Comparison of ENCODE assay signal across 1 cellular context in genomic region chr5:179805070-179805528, GRCh38.
TF ChIP-seq lines count a peak whose summit lies in the region.

No MANE protein-coding gene starts in this region.

TF ChIP-seq in HepG2, 621 proteins besides CTCF, POLR2A, EP300 and RAD21 (continued from another document):
- TF ChIP-seq ZNF687 (CRISPR knock-in tag; IDR thresholded peaks at IDR 0.05): peak; percentile 83
- no peak for TF ChIP-seq HNF4G (IDR thresholded peaks at IDR 0.05; ENCODE audit: borderline replicate concordance, low read depth, low read length)
- 0 out of 2 replicates have a peak, but pooled peaks have one; percentile 46 for TF ChIP-seq HNF4G (CRISPR knock-in tag; IDR thresholded peaks at IDR 0.05; ENCODE audit: borderline replicate concordance, low read depth)
- TF ChIP-seq ZNF18 (CRISPR knock-in tag; IDR thresholded peaks at IDR 0.05; ENCODE audit: insufficient replicate concordance): no peak
- TF ChIP-seq SOX6 (IDR thresholded peaks at IDR 0.05): no peak
- TF ChIP-seq SOX6 (CRISPR knock-in tag; IDR thresholded peaks at IDR 0.05): 0 out of 2 replicates have a peak, but pooled peaks have one; percentile 20
- TF ChIP-seq HIC2 (CRISPR knock-in tag; IDR thresholded peaks at IDR 0.05; ENCODE audit: low read depth): peak; percentile 87
- TF ChIP-seq MYC (CRISPR knock-in tag; IDR thresholded peaks at IDR 0.05; ENCODE audit: borderline replicate concordance): peak; percentile 41; the same call in 1 of the 2 replicates
- peak; percentile 25 for TF ChIP-seq HNRNPLL (IDR thresholded peaks at IDR 0.05; ENCODE audit: low read depth, low read length, poor library complexity, severe bottlenecking)
- TF ChIP-seq HNF4A (CRISPR knock-in tag; IDR thresholded peaks at IDR 0.05): peak; percentile 28; the same call in 1 of the 2 replicates
- TF ChIP-seq ZNF280B (CRISPR knock-in tag; IDR thresholded peaks at IDR 0.05; ENCODE audit: borderline replicate concordance): peak; percentile 11; the same call in 1 of the 2 replicates
- TF ChIP-seq TIGD3 (CRISPR knock-in tag; IDR thresholded peaks at IDR 0.05; ENCODE audit: borderline replicate concordance): 0 out of 2 replicates have a peak, but pooled peaks have one; percentile 25
- no peak for TF ChIP-seq THAP8 (CRISPR knock-in tag; IDR thresholded peaks at IDR 0.05; ENCODE audit: borderline replicate concordance)
- no peak for TF ChIP-seq TP53 (CRISPR knock-in tag; conservative IDR thresholded peaks at IDR 0.05)
- TF ChIP-seq HNRNPL (IDR thresholded peaks at IDR 0.05; ENCODE audit: low read depth, low read length): peak; percentile 86
- TF ChIP-seq ZNF891 (CRISPR knock-in tag; IDR thresholded peaks at IDR 0.05): 0 out of 2 replicates have a peak, but pooled peaks have one; percentile 35
- TF ChIP-seq MEIS1 (CRISPR knock-in tag; IDR thresholded peaks at IDR 0.05; ENCODE audit: borderline replicate concordance): 0 out of 2 replicates have a peak, but pooled peaks have one; percentile 17
- TF ChIP-seq ARNT2 (CRISPR knock-in tag; IDR thresholded peaks at IDR 0.05; ENCODE audit: low read depth): no peak
